In the genomic region with DNA sequence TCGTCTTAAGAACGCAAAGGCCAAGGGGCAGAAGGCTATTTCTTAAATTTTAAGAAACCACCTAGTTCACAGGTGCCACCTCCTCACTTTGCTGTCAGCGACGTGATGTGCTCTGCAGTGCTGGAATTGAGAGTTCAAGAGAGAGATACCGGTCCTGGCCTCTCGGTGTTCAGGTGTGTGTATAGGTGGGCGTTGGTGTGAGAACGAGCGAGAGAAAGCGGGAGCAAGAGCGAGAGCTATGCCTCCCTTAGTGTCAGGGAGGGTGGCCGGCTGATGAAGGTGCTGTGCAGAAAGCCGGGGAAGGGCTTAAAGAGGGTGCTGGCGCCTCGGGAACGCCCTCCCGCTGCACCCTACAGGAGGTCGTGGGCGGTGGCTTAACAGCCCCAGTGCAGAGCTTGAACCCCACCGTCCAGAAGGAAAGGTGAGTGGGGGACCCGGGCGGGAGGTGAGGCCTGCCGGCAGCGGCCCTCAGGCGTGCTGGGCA, we compare ENCODE assay signal across 9 cellular contexts.
A peak's percentile ranks its signal among the peaks of the same experiment; 100 is the strongest.
DNase-seq lines count a peak whose midpoint lies in the region; ATAC-seq, FAIRE-seq and TF ChIP-seq lines count a peak whose summit lies in the region.
"Had no signal": no experiment of that assay in that cellular context is flagged by ENCODE, and none has a peak within 500 bp of the region (broad histone marks: within the 10 kb centered on the region; RNA-seq: fewer than 3 reads in every experiment).

No MANE protein-coding gene starts in this region.

- peak; percentile 1 for ATAC-seq in GM23338
- ATAC-seq in lower lobe of right lung, result no peak
- ATAC-seq in HepG2, result no peak; the same call in 2 of the 3 replicates

- peaks cover 4% of the 10 kb centered on the region for H3K36me3 Mint-ChIP-seq in GM23338 (ENCODE audit: low read depth)
- H3K36me3 Mint-ChIP-seq in activated T-helper 1 cell treated with anti-CD3 and anti-CD28 coated beads, Interleukin-12 subunit alpha, Interleukin-12 subunit beta, Interleukin-2, Interleukin-4 antibody, amounts not matched to agents 30 ng/mL and 10 ng/mL and 1 ng/mL, durations not matched to agents 14 hours and 24 hours and 36 hours (ENCODE audit: low read depth), result peaks cover 5% of the 10 kb centered on the region

- H4K20me1 ChIP-seq in GM23338 (replicated peaks; ENCODE audit: insufficient read depth), result no peaks in the 10 kb centered on the region
- no peaks in the 10 kb centered on the region for H4K20me1 ChIP-seq in HepG2 (ENCODE audit: insufficient read depth, low read length)

- no peaks in the 10 kb centered on the region for H3K36me3 ChIP-seq in GM23338 (ENCODE audit: insufficient read depth)
- no peaks in the 10 kb centered on the region for H3K36me3 ChIP-seq in lower lobe of right lung
- H3K36me3 ChIP-seq in HepG2 (replicated peaks in 1 of 2; ENCODE audit: control insufficient read depth in 1 of 2, insufficient read depth in 2 of 2, low read length in 2 of 2), result no peaks in the 10 kb centered on the region

- H3K9me2 ChIP-seq in GM23338 (ENCODE audit: insufficient read depth), result no peaks in the 10 kb centered on the region

- no peak for TF ChIP-seq EP300 in HepG2 (IDR thresholded peaks at IDR 0.05; ENCODE audit: low read depth in 2 of 2, low read length in 2 of 2)
- TF ChIP-seq EP300 in HepG2 (CRISPR knock-in tag; IDR thresholded peaks at IDR 0.05; ENCODE audit: borderline replicate concordance), result no peak

- H3K4me1 Mint-ChIP-seq in GM23338, result peaks cover 14% of the 10 kb centered on the region
- peaks cover 35% of the 10 kb centered on the region for H3K4me1 Mint-ChIP-seq in activated T-helper 1 cell treated with anti-CD3 and anti-CD28 coated beads, Interleukin-12 subunit alpha, Interleukin-12 subunit beta, Interleukin-2, Interleukin-4 antibody, amounts not matched to agents 30 ng/mL and 10 ng/mL and 1 ng/mL, durations not matched to agents 14 hours and 24 hours and 36 hours (ENCODE audit: low read depth)

- H3K9me3 Mint-ChIP-seq in GM23338, result peaks cover 13% of the 10 kb centered on the region
- peaks cover 8% of the 10 kb centered on the region for H3K9me3 Mint-ChIP-seq in activated T-helper 1 cell treated with anti-CD3 and anti-CD28 coated beads, Interleukin-12 subunit alpha, Interleukin-12 subunit beta, Interleukin-2, Interleukin-4 antibody, amounts not matched to agents 30 ng/mL and 10 ng/mL and 1 ng/mL, durations not matched to agents 14 hours and 24 hours and 36 hours

- DNase-seq in AG04449 (ENCODE audit: low read depth, low spot score) (no peak), GM23338 (ENCODE audit: low spot score) (peak; percentile 55), lower lobe of right lung (no peak), HepG2 (ENCODE audit: low spot score) (no peak), GM19240 (ENCODE audit: insufficient read length, low spot score) (no peak), GM19239 (ENCODE audit: insufficient read length, low spot score) (no peak)
- DNase-seq in activated T-helper 1 cell treated with anti-CD3 and anti-CD28 coated beads, Interleukin-12 subunit alpha, Interleukin-12 subunit beta, Interleukin-2, Interleukin-4 antibody, amounts not matched to agents 30 ng/mL and 10 ng/mL and 1 ng/mL, durations not matched to agents 14 hours and 24 hours and 36 hours (ENCODE audit: low spot score), result no peak
- DNase-seq in effector CD4-positive, alpha-beta T cell, result no peak

- H3K4me1 ChIP-seq in GM23338 (ENCODE audit: insufficient read depth) (peaks cover 19% of the 10 kb centered on the region; the same call in 1 of the 2 replicates), lower lobe of right lung (peaks cover 51% of the 10 kb centered on the region), HepG2 (ENCODE audit: insufficient read depth, low read length) (no peaks in the 10 kb centered on the region)

- H3K27ac ChIP-seq in GM23338 (ENCODE audit: low read depth) (no peak overlapping the region), lower lobe of right lung (no peak overlapping the region), HepG2 (ENCODE audit: extremely low read length, insufficient read depth, low read length) (no peak overlapping the region)

- H3K4me3 ChIP-seq in AG04449 (ENCODE audit: low read depth, low read length) (peak overlapping the region; percentile 89), GM23338 (peak overlapping the region; percentile 91), lower lobe of right lung (peak overlapping the region; percentile 43), HepG2 (replicated peaks in 1 of 3; ENCODE audit: insufficient read depth in 1 of 3, low read depth in 2 of 3, low read length in 3 of 3) (no peak overlapping the region)

- H3K79me2 ChIP-seq in GM23338 (replicated peaks; ENCODE audit: insufficient read depth) (0 out of 2 replicates have a peak, but pooled peaks cover under 1% of the 10 kb centered on the region), HepG2 (ENCODE audit: insufficient read depth, low read length) (no peaks in the 10 kb centered on the region)

- TF ChIP-seq POLR2A in HepG2 (IDR thresholded peaks at IDR 0.05; ENCODE audit: insufficient read depth in 1 of 2, low read depth in 2 of 2, low read length in 2 of 2), result no peak

- peaks cover 82% of the 10 kb centered on the region for H3K27me3 ChIP-seq in GM23338 (ENCODE audit: insufficient read depth)
- H3K27me3 ChIP-seq in lower lobe of right lung (ENCODE audit: low read depth), result peaks cover 97% of the 10 kb centered on the region
- peaks cover 2 to 52% of the 10 kb centered on the region in 2 experiments; a peak in 4 of 5 replicates for H3K27me3 ChIP-seq in HepG2 (ENCODE audit: control insufficient read depth in 1 of 2, insufficient read depth in 2 of 2, low read length in 2 of 2)

- TF ChIP-seq RAD21 in HepG2 (CRISPR knock-in tag; IDR thresholded peaks at IDR 0.05), result no peak

- H2AFZ ChIP-seq in GM23338, result peak overlapping the region; percentile 98
- no peak overlapping the region for H2AFZ ChIP-seq in HepG2 (ENCODE audit: low read length)

- 17% methylated on average over 25 of the region's 25 CpGs for WGBS in HepG2 (ENCODE audit: low lambda C conversion rate)

- no peak for TF ChIP-seq CTCF in AG04449 (IDR thresholded peaks at IDR 0.05; ENCODE audit: insufficient read depth, low read length, missing control alignments)
- TF ChIP-seq CTCF in GM23338 (conservative IDR thresholded peaks at IDR 0.05; ENCODE audit: low read depth in 2 of 2), result no peak
- TF ChIP-seq CTCF in lower lobe of right lung (IDR thresholded peaks at IDR 0.05), result no peak
- TF ChIP-seq CTCF in HepG2 (CRISPR knock-in tag; IDR thresholded peaks at IDR 0.05), result no peak

- 0 out of 2 replicates have a peak, but pooled peaks cover 11% of the 10 kb centered on the region for H3F3A ChIP-seq in GM23338 (replicated peaks; ENCODE audit: low read depth)

- no TSS peak for BruUV-seq in HepG2 (replicated peaks; lab: Mats Ljungman, UMichigan)

- H3K9me3 ChIP-seq in lower lobe of right lung, result no peaks in the 10 kb centered on the region
- no peaks in the 10 kb centered on the region for H3K9me3 ChIP-seq in HepG2 (ENCODE audit: low read length)

- no peak overlapping the region for H3K27ac Mint-ChIP-seq in GM23338
- peak overlapping the region; percentile 73 for H3K27ac Mint-ChIP-seq in activated T-helper 1 cell treated with anti-CD3 and anti-CD28 coated beads, Interleukin-12 subunit alpha, Interleukin-12 subunit beta, Interleukin-2, Interleukin-4 antibody, amounts not matched to agents 30 ng/mL and 10 ng/mL and 1 ng/mL, durations not matched to agents 14 hours and 24 hours and 36 hours

- POLR2A ChIA-PET in AG04449 (lab: Yijun Ruan, JAX), result no interaction called here
- POLR2A ChIA-PET in HepG2 (lab: Yijun Ruan, JAX), result no interaction called here

- peak overlapping the region; percentile 71 for H3K4me3 Mint-ChIP-seq in GM23338
- H3K4me3 Mint-ChIP-seq in activated T-helper 1 cell treated with anti-CD3 and anti-CD28 coated beads, Interleukin-12 subunit alpha, Interleukin-12 subunit beta, Interleukin-2, Interleukin-4 antibody, amounts not matched to agents 30 ng/mL and 10 ng/mL and 1 ng/mL, durations not matched to agents 14 hours and 24 hours and 36 hours, result peak overlapping the region; percentile 68

- H3K27me3 Mint-ChIP-seq in GM23338 (ENCODE audit: insufficient read depth, low read depth, poor library complexity), result peaks cover 68% of the 10 kb centered on the region
- peaks cover 63% of the 10 kb centered on the region for H3K27me3 Mint-ChIP-seq in activated T-helper 1 cell treated with anti-CD3 and anti-CD28 coated beads, Interleukin-12 subunit alpha, Interleukin-12 subunit beta, Interleukin-2, Interleukin-4 antibody, amounts not matched to agents 30 ng/mL and 10 ng/mL and 1 ng/mL, durations not matched to agents 14 hours and 24 hours and 36 hours (ENCODE audit: insufficient read depth)

- CTCF ChIA-PET in AG04449 (lab: Yijun Ruan, JAX) (interaction anchor here (2.0 to 2.2 kb wide), 2 partner anchors 139 to 226 kb away, joined by 10 to 15 read pairs; no protein-coding TSS in a partner anchor), HepG2 (lab: Yijun Ruan, JAX; ENCODE audit: low intra/inter-chr PET ratio, low total read pairs) (no interaction called here)

- FAIRE-seq in HepG2 (lab: Jason Lieb, UNC) (no peak), GM19239 (lab: Jason Lieb, UNC) (no peak)
- FAIRE-seq: islet of Langerhans had no signal

- in situ Hi-C loops in HepG2 (cut with HindIII; ENCODE audit: extremely low pct_ligation_motif_present, low pct_unique_long_range_greater_than_20kb), result no loop called here

- H3K4me2 ChIP-seq in GM23338 (peak overlapping the region; percentile 99), HepG2 (ENCODE audit: low read depth, low read length) (no peak overlapping the region)

- intact Hi-C loops in activated T-helper 1 cell treated with anti-CD3 and anti-CD28 coated beads, Interleukin-12 subunit alpha, Interleukin-12 subunit beta, Interleukin-2, Interleukin-4 antibody, amounts not matched to agents 30 ng/mL and 10 ng/mL and 1 ng/mL, durations not matched to agents 14 hours and 24 hours and 36 hours (cut with micrococcal nuclease), result loop anchor here (2.0 to 10.0 kb wide), 4 partner anchors 64 to 450 kb away; partner anchors contain the start of gene ABHD5
- intact Hi-C loops in lower lobe of right lung (cut with DNase I), result no loop called here
- intact Hi-C loops in HepG2 (cut with micrococcal nuclease; ENCODE audit: unreplicated experiment), result no loop called here

- H3K9ac ChIP-seq in HepG2 (ENCODE audit: insufficient read depth, low read depth, low read length), result no peak overlapping the region

TF ChIP-seq in HepG2, 621 proteins besides CTCF, POLR2A, EP300 and RAD21:
- no peak for TF ChIP-seq MTF1 (CRISPR knock-in tag; IDR thresholded peaks at IDR 0.05)
- no peak for TF ChIP-seq ZKSCAN5 (CRISPR knock-in tag; IDR thresholded peaks at IDR 0.05)
- TF ChIP-seq WIZ (CRISPR knock-in tag; IDR thresholded peaks at IDR 0.05), result no peak

Comparison
In these comparisons a context has a peak if more than half of its experiments do, and no peak if none do; other contexts are left out.
1. H3K4me3 ChIP-seq: peak in AG04449 (single experiment), GM23338 (single experiment) and lower lobe of right lung (single experiment); none in HepG2 (0 of 3).